ENCODE assay signal across 1 cellular context in genomic region chr13:113153810-113154748, GRCh38.
A peak's percentile ranks its signal among the peaks of the same experiment; 100 is the strongest.
TF ChIP-seq lines count a peak whose summit lies in the region.

No MANE protein-coding gene starts in this region.

TF ChIP-seq in HEK293, 187 proteins besides CTCF, POLR2A, EP300 and RAD21 (continued from another document):
- no peak for TF ChIP-seq ZBTB20 (tag by site-specific recombination; IDR thresholded peaks at IDR 0.05)
- TF ChIP-seq ZNF404 (tag by site-specific recombination; IDR thresholded peaks at IDR 0.05) = no peak
- no peak for TF ChIP-seq ZNF585B (tag by site-specific recombination; IDR thresholded peaks at IDR 0.05)
- no peak for TF ChIP-seq ZNF133 (tag by site-specific recombination; IDR thresholded peaks at IDR 0.05)
- TF ChIP-seq ZNF157 (tag by site-specific recombination; IDR thresholded peaks at IDR 0.05) = no peak
- no peak for TF ChIP-seq ZNF677 (tag by site-specific recombination; IDR thresholded peaks at IDR 0.05)
- TF ChIP-seq ZBTB7A (tag by site-specific recombination; IDR thresholded peaks at IDR 0.05; ENCODE audit: low read depth) = no peak
- no peak for TF ChIP-seq ZBTB49 (tag by site-specific recombination; IDR thresholded peaks at IDR 0.05; ENCODE audit: low read depth)
- no peak for TF ChIP-seq ZNF174 (tag by site-specific recombination; IDR thresholded peaks at IDR 0.05)
- TF ChIP-seq ZNF792 (tag by site-specific recombination; IDR thresholded peaks at IDR 0.05) = no peak
- TF ChIP-seq SP2 (tag by site-specific recombination; IDR thresholded peaks at IDR 0.05) = peak; percentile 8; the same call in 1 of the 2 replicates
- no peak for TF ChIP-seq ZBTB1 (tag by site-specific recombination; IDR thresholded peaks at IDR 0.05)
- no peak for TF ChIP-seq ZNF600 (tag by site-specific recombination; IDR thresholded peaks at IDR 0.05)
- TF ChIP-seq TCF7L2 (IDR thresholded peaks at IDR 0.05; ENCODE audit: borderline replicate concordance, low read depth, low read length) = no peak
- no peak for TF ChIP-seq ZNF214 (tag by site-specific recombination; IDR thresholded peaks at IDR 0.05; ENCODE audit: borderline replicate concordance)
- TF ChIP-seq MZF1 (tag by site-specific recombination; IDR thresholded peaks at IDR 0.05; ENCODE audit: borderline replicate concordance) = no peak
- TF ChIP-seq MYNN (tag by site-specific recombination; IDR thresholded peaks at IDR 0.05; ENCODE audit: borderline replicate concordance) = no peak
- no peak for TF ChIP-seq GLIS2 (tag by site-specific recombination; IDR thresholded peaks at IDR 0.05)
- no peak for TF ChIP-seq ZNF292 (tag by site-specific recombination; IDR thresholded peaks at IDR 0.05; ENCODE audit: borderline replicate concordance, low read depth)
- no peak for TF ChIP-seq ZNF175 (tag by site-specific recombination; IDR thresholded peaks at IDR 0.05)
- no peak for TF ChIP-seq ZNF747 (tag by site-specific recombination; IDR thresholded peaks at IDR 0.05)
- no peak for TF ChIP-seq ZSCAN30 (tag by site-specific recombination; IDR thresholded peaks at IDR 0.05)
- TF ChIP-seq ZNF280D (tag by site-specific recombination; IDR thresholded peaks at IDR 0.05) = no peak
- TF ChIP-seq ZNF629 (tag by site-specific recombination; IDR thresholded peaks at IDR 0.05) = peak; percentile 30; the same call in 1 of the 2 replicates
- TF ChIP-seq ZNF239 (tag by site-specific recombination; IDR thresholded peaks at IDR 0.05) = no peak
- no peak for TF ChIP-seq ZNF692 (tag by site-specific recombination; IDR thresholded peaks at IDR 0.05)
- no peak for TF ChIP-seq ZIC2 (tag by site-specific recombination; IDR thresholded peaks at IDR 0.05)
- no peak for TF ChIP-seq ZNF2 (tag by site-specific recombination; IDR thresholded peaks at IDR 0.05)
TF ChIP-seq in HEK293: peak in this region for 11.
